ENCODE assay signal across 8 cellular contexts in genomic region chr1:8425150-8425780, GRCh38.
DNase-seq lines count a peak whose midpoint lies in the region; ATAC-seq and TF ChIP-seq lines count a peak whose summit lies in the region.

No MANE protein-coding gene starts in this region.

- H3K9me3 Mint-ChIP-seq in CD14-positive monocyte (no peaks in the 10 kb centered on the region), osteocyte (ENCODE audit: unreplicated experiment) (no peaks in the 10 kb centered on the region)

- peak overlapping the region; percentile 89; the same call in 1 of the 2 replicates for H3K9ac ChIP-seq in PC-3 (ENCODE audit: low read length)

- H3F3A ChIP-seq in PC-3 (ENCODE audit: low read length, unreplicated experiment) = no peaks in the 10 kb centered on the region

- no TSS peak for BruUV-seq in PC-3 (replicated peaks; lab: Mats Ljungman, UMichigan)

- peaks cover 1 to 6% of the 10 kb centered on the region in 2 donors for H3K36me3 Mint-ChIP-seq in CD14-positive monocyte
- H3K36me3 Mint-ChIP-seq in osteocyte (ENCODE audit: unreplicated experiment) = no peaks in the 10 kb centered on the region

- intact Hi-C loops in CD14-positive monocyte (cut with micrococcal nuclease) (loop anchor here (10.0 kb wide), 2 partner anchors 100 to 280 kb away; no protein-coding TSS in a partner anchor), PC-3 (cut with micrococcal nuclease) (no loop called here)

- H3K4me1 ChIP-seq in PC-3 (ENCODE audit: insufficient read depth, low read length) = peaks cover 32% of the 10 kb centered on the region
- H3K4me1 ChIP-seq in effector memory CD4-positive, alpha-beta T cell (ENCODE audit: control insufficient read depth, insufficient read depth, low read length, poor library complexity, severe bottlenecking) = peaks cover 51% of the 10 kb centered on the region

- H2AFZ ChIP-seq in PC-3 (ENCODE audit: low read length) = no peak overlapping the region

- peaks cover 5% of the 10 kb centered on the region; the same call in 1 of the 2 replicates for H3K36me3 ChIP-seq in PC-3 (ENCODE audit: low read depth, low read length)
- H3K36me3 ChIP-seq in effector memory CD4-positive, alpha-beta T cell (ENCODE audit: control insufficient read depth, insufficient read depth, low read length) = peaks cover 3% of the 10 kb centered on the region

- no peak overlapping the region for H3K4me3 ChIP-seq in PC-3 (ENCODE audit: low read length)
- H3K4me3 ChIP-seq in effector memory CD4-positive, alpha-beta T cell (ENCODE audit: insufficient read depth, low read depth, low read length, poor library complexity, severe bottlenecking) = no peak overlapping the region

- H3K27me3 ChIP-seq in PC-3 (ENCODE audit: low read length) = no peaks in the 10 kb centered on the region
- no peaks in the 10 kb centered on the region for H3K27me3 ChIP-seq in effector memory CD4-positive, alpha-beta T cell (replicated peaks; ENCODE audit: control insufficient read depth, insufficient read depth, low read length, poor library complexity, severe bottlenecking)

- H3K27me3 Mint-ChIP-seq in CD14-positive monocyte (ENCODE audit: low read depth in 3 of 3) = peaks cover 0 to 4% (median 0%) of the 10 kb centered on the region in 3 donors
- no peaks in the 10 kb centered on the region for H3K27me3 Mint-ChIP-seq in osteocyte (ENCODE audit: unreplicated experiment)

- POLR2A ChIA-PET in PC-3 (lab: Charles Lee; ENCODE audit: unreplicated experiment) = interaction anchor here (0.5 to 0.6 kb wide), 2 partner anchors 10 to 278 kb away, joined by 3 read pairs; no protein-coding TSS in a partner anchor

- peak overlapping the region; percentile 84 for H3K4me2 ChIP-seq in PC-3 (ENCODE audit: low read length)

- H3K4me1 Mint-ChIP-seq in CD14-positive monocyte = peaks cover 62% of the 10 kb centered on the region
- H3K4me1 Mint-ChIP-seq in osteocyte (ENCODE audit: unreplicated experiment) = peaks cover 15% of the 10 kb centered on the region

- H3K4me3 Mint-ChIP-seq in CD14-positive monocyte (no peak overlapping the region), osteocyte (ENCODE audit: unreplicated experiment) (no peak overlapping the region)

- ATAC-seq in PC-3 (no peak), GM18505 (IDR thresholded peaks at IDR 0.05; ENCODE audit: unreplicated experiment) (no peak)

- peaks cover 31% of the 10 kb centered on the region for H3K79me2 ChIP-seq in PC-3 (ENCODE audit: low read length)

- H4K20me1 ChIP-seq in PC-3 (ENCODE audit: low read length) = peaks cover 13% of the 10 kb centered on the region

- no peak for TF ChIP-seq POLR2A in GM18505 (IDR thresholded peaks at IDR 0.05; ENCODE audit: borderline replicate concordance, extremely low read depth, insufficient read depth, insufficient read length)

- CTCF ChIA-PET in PC-3 (lab: Charles Lee) = no interaction called here

- DNase-seq in CD14-positive monocyte (ENCODE audit: low spot score) = no peak
- DNase-seq in PC-3 = no peak
- DNase-seq in effector memory CD4-positive, alpha-beta T cell = no peak
- no peak for DNase-seq in osteocyte (ENCODE audit: extremely low spot score, unreplicated experiment)
- DNase-seq in NCI-H1436 treated with DMSO at 0.1 percent for 48 hours (lab: John Stamatoyannopoulos, UW) = no peak
- DNase-seq in NOMO-1 treated with dmso at 0.1 percent for 144 hours (lab: John Stamatoyannopoulos, UW; ENCODE audit: unreplicated experiment) = no peak
- no peak for DNase-seq in putamen (ENCODE audit: low spot score)

- H3K9me3 ChIP-seq in PC-3 (ENCODE audit: low read length) = no peaks in the 10 kb centered on the region
- H3K9me3 ChIP-seq in effector memory CD4-positive, alpha-beta T cell (ENCODE audit: control insufficient read depth, low read length) = no peaks in the 10 kb centered on the region

- no peaks in the 10 kb centered on the region for H3K9me2 ChIP-seq in PC-3 (replicated peaks; ENCODE audit: low read length)

- H3K27ac Mint-ChIP-seq in CD14-positive monocyte (peak overlapping the region; percentile 68 to 96 (median 93)), osteocyte (ENCODE audit: unreplicated experiment) (peak overlapping the region; percentile 96)

- H3K27ac ChIP-seq in PC-3 (ENCODE audit: low read length) = peak overlapping the region; percentile 93
- H3K27ac ChIP-seq in effector memory CD4-positive, alpha-beta T cell (ENCODE audit: insufficient read depth, low read length, poor library complexity, severe bottlenecking) = peak overlapping the region; percentile 82

- TF ChIP-seq CTCF in CD14-positive monocyte (IDR thresholded peaks at IDR 0.05) = no peak
- TF ChIP-seq CTCF in PC-3 (conservative IDR thresholded peaks at IDR 0.05; ENCODE audit: low read depth, low read length) = no peak
- no peak for TF ChIP-seq CTCF in osteocyte (IDR thresholded peaks at IDR 0.05)
